In genomic region chr9:135277219-135278201, GRCh38 we compare ENCODE assay signal across 19 cellular contexts.
"Had no signal": no experiment of that assay in that cellular context is flagged by ENCODE, and none has a peak within 500 bp of the region (broad histone marks: within the 10 kb centered on the region; RNA-seq: fewer than 3 reads in every experiment).

No MANE protein-coding gene starts in this region.

- H3K9me3 ChIP-seq: lower lobe of right lung, prostate gland, testis had no signal

- H3K4me3 ChIP-seq: lower lobe of right lung, prostate gland, skin epidermis, testis had no signal

- H3K27ac ChIP-seq: lower lobe of right lung, prostate gland, skin epidermis, testis, WERI-Rb-1 had no signal

- ATAC-seq: left cardiac atrium; lower lobe of right lung; natural killer cell; right cardiac atrium; stimulated activated naive CD8-positive, alpha-beta T cell treated with anti-CD3 and anti-CD28 coated beads, Interleukin-15, amount 100 ng/mL, for 72 hours; T-helper 17 cell had no signal

- H3K36me3 Mint-ChIP-seq: natural killer cell, type B pancreatic cell had no signal

- H3K4me1 Mint-ChIP-seq: natural killer cell had no signal

- DNase-seq: activated CD4-positive, alpha-beta T cell treated with anti-CD3 and anti-CD28 coated beads for 1 hour; activated CD8-positive, alpha-beta memory T cell treated with anti-CD3 and anti-CD28 coated beads for 24 hours; activated CD8-positive, alpha-beta memory T cell treated with anti-CD3 and anti-CD28 coated beads, Interleukin-2, amount 50 U/mL, for 48 hours; activated effector memory CD4-positive, alpha-beta T cell treated with Interleukin-2 at 50 U/mL for 16 hours; activated naive CD4-positive, alpha-beta T cell treated with anti-CD3 and anti-CD28 coated beads, Interleukin-2, amount 50 U/mL, for 16 hours; activated T-cell treated with anti-CD3 and anti-CD28 coated beads, Interleukin-2, amount 50 U/mL, for 48 hours; left cardiac atrium; lower lobe of right lung; natural killer cell; stimulated activated CD4-positive, alpha-beta T cell treated with anti-CD3 and anti-CD28 coated beads, Interleukin-15, amount 100 ng/mL, for 24 hours; stimulated activated CD4-positive, alpha-beta T cell treated with anti-CD3 and anti-CD28 coated beads, Interleukin-2, amount 100 ng/mL, for 48 hours; stimulated activated naive CD8-positive, alpha-beta T cell treated with anti-CD3 and anti-CD28 coated beads, Interleukin-15, amount 100 ng/mL, for 72 hours; T-helper 17 cell; testis; WERI-Rb-1 had no signal

- H3K9me3 Mint-ChIP-seq: natural killer cell; stimulated activated naive CD8-positive, alpha-beta T cell treated with anti-CD3 and anti-CD28 coated beads, Interleukin-15, amount 100 ng/mL, for 72 hours; type B pancreatic cell had no signal

- H3K27ac Mint-ChIP-seq: natural killer cell, T-helper 17 cell, type B pancreatic cell had no signal

- H3K36me3 ChIP-seq: lower lobe of right lung, prostate gland, WERI-Rb-1 had no signal

- H3K4me3 Mint-ChIP-seq: natural killer cell; stimulated activated naive CD8-positive, alpha-beta T cell treated with anti-CD3 and anti-CD28 coated beads, Interleukin-15, amount 100 ng/mL, for 72 hours; T-helper 17 cell; type B pancreatic cell had no signal

- H3K27me3 ChIP-seq: testis had no signal

- H3K4me1 ChIP-seq: testis had no signal
